Comparison of ENCODE assay signal across 1 cellular context in the genomic region with DNA sequence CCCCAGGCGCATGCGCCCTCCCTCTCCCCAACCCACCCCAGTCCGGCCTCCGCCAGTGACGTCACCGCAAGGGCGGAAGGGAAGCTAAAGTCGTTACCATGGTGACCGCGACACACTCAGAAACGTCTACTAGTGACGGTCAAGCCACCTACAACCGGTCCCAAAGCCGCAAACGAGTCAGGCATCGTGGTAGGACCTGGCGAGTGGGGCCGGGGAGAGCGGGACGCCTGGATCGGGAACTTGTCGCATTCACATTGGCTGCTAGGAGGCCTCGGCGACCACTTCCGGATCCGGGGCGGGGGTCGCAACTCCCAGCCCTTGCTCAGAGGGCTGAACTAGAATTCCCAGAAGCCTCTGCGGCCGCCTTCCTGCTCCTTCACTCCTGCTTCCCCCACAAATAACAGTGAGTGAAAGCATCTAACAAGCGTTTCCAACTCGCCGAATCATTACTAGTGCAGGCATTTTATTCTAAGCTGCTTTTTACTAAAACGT.
TF ChIP-seq lines count a peak whose summit lies in the region.

A gene with protein sequence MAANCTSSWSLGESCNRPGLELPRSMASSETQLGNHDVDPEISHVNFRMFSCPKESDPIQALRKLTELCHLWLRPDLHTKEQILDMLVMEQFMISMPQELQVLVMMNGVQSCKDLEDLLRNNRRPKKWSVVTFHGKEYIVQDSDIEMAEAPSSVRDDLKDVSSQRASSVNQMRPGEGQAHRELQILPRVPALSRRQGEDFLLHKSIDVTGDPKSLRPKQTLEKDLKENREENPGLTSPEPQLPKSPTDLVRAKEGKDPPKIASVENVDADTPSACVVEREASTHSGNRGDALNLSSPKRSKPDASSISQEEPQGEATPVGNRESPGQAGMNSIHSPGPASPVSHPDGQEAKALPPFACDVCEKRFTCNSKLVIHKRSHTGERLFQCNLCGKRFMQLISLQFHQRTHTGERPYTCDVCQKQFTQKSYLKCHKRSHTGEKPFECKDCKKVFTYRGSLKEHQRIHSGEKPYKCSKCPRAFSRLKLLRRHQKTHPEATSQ (minus strand): TSS at position 256 of the 492 bp plus-strand sequence. CDS start 89,793 bp downstream, outside the sequence.

TF ChIP-seq in H1, 55 proteins besides CTCF, POLR2A, EP300 and RAD21 (continues in another document):
- TF ChIP-seq ZNF274 (IDR thresholded peaks at IDR 0.05; ENCODE audit: borderline replicate concordance, extremely low read depth, low read length): no peak
- TF ChIP-seq RXRA (IDR thresholded peaks at IDR 0.05; ENCODE audit: insufficient read depth, low read depth, low read length): no peak
- TF ChIP-seq POU5F1 (IDR thresholded peaks at IDR 0.05; ENCODE audit: low read depth, low read length): no peak
- no peak for TF ChIP-seq RNF2 (IDR thresholded peaks at IDR 0.05; ENCODE audit: borderline replicate concordance, low read depth, low read length, missing control alignments, poor library complexity, severe bottlenecking)
- TF ChIP-seq, protein P1, sequence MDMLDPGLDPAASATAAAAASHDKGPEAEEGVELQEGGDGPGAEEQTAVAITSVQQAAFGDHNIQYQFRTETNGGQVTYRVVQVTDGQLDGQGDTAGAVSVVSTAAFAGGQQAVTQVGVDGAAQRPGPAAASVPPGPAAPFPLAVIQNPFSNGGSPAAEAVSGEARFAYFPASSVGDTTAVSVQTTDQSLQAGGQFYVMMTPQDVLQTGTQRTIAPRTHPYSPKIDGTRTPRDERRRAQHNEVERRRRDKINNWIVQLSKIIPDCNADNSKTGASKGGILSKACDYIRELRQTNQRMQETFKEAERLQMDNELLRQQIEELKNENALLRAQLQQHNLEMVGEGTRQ (IDR thresholded peaks at IDR 0.05; ENCODE audit: low read length): no peak
- no peak for TF ChIP-seq CBX8 (IDR thresholded peaks at IDR 0.05; ENCODE audit: borderline replicate concordance, low read depth, low read length)
- no peak for TF ChIP-seq HDAC2 (IDR thresholded peaks at IDR 0.05; ENCODE audit: borderline replicate concordance in 1 of 2, low read depth in 2 of 2, low read length in 2 of 2)
- TF ChIP-seq SAP30 (IDR thresholded peaks at IDR 0.05; ENCODE audit: insufficient read depth, insufficient replicate concordance, low read length): no peak
- no peak for TF ChIP-seq EZH2 (IDR thresholded peaks at IDR 0.05; ENCODE audit: low read depth, low read length, severe bottlenecking)
- 0 out of 2 replicates have a peak, but pooled peaks have one; percentile 71 for TF ChIP-seq SIX5 (IDR thresholded peaks at IDR 0.05; ENCODE audit: low read depth, low read length)
- peak; percentile 51 for TF ChIP-seq NRF1 (IDR thresholded peaks at IDR 0.05; ENCODE audit: low read depth, low read length)
- TF ChIP-seq, protein P2, sequence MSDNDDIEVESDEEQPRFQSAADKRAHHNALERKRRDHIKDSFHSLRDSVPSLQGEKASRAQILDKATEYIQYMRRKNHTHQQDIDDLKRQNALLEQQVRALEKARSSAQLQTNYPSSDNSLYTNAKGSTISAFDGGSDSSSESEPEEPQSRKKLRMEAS (IDR thresholded peaks at IDR 0.05): no peak
- no peak for TF ChIP-seq TEAD4 (IDR thresholded peaks at IDR 0.05; ENCODE audit: low read depth, low read length)
- TF ChIP-seq NANOG (IDR thresholded peaks at IDR 0.05; ENCODE audit: insufficient read depth, low read depth, low read length, poor library complexity, severe bottlenecking): no peak
- no peak for TF ChIP-seq KDM1A (IDR thresholded peaks at IDR 0.05; ENCODE audit: borderline replicate concordance, low read length)
- no peak for TF ChIP-seq RFX5 (IDR thresholded peaks at IDR 0.05; ENCODE audit: borderline replicate concordance, low read depth, low read length)
- peak; percentile 84 for TF ChIP-seq JUND (IDR thresholded peaks at IDR 0.05; ENCODE audit: low read length)
- TF ChIP-seq YY1 (IDR thresholded peaks at IDR 0.05; ENCODE audit: low read depth, low read length): no peak
- TF ChIP-seq CTBP2 (IDR thresholded peaks at IDR 0.05; ENCODE audit: borderline replicate concordance, insufficient read depth, insufficient read length, low read length): no peak
- no peak for TF ChIP-seq SP1 (IDR thresholded peaks at IDR 0.05; ENCODE audit: low read depth, low read length)
- TF ChIP-seq KDM4A (IDR thresholded peaks at IDR 0.05; ENCODE audit: low read depth, low read length, severe bottlenecking): peak; percentile 66
- TF ChIP-seq CREB1 (IDR thresholded peaks at IDR 0.05): peak; percentile 90
- TF ChIP-seq SP4 (IDR thresholded peaks at IDR 0.05; ENCODE audit: low read length): no peak
- TF ChIP-seq SRF (IDR thresholded peaks at IDR 0.05; ENCODE audit: low read depth, low read length): no peak
- no peak for TF ChIP-seq TCF12 (IDR thresholded peaks at IDR 0.05; ENCODE audit: low read depth, low read length)
- no peak for TF ChIP-seq BRCA1 (IDR thresholded peaks at IDR 0.05; ENCODE audit: low read depth, low read length)
- TF ChIP-seq GTF2F1 (IDR thresholded peaks at IDR 0.05; ENCODE audit: borderline replicate concordance, low read depth, low read length): no peak
- no peak for TF ChIP-seq KDM5A (IDR thresholded peaks at IDR 0.05; ENCODE audit: low read length)
- no peak for TF ChIP-seq HDAC6 (IDR thresholded peaks at IDR 0.05; ENCODE audit: low read depth, low read length)
- TF ChIP-seq SIRT6 (IDR thresholded peaks at IDR 0.05; ENCODE audit: low read length): no peak
- TF ChIP-seq, protein P3, sequence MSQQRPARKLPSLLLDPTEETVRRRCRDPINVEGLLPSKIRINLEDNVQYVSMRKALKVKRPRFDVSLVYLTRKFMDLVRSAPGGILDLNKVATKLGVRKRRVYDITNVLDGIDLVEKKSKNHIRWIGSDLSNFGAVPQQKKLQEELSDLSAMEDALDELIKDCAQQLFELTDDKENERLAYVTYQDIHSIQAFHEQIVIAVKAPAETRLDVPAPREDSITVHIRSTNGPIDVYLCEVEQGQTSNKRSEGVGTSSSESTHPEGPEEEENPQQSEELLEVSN (IDR thresholded peaks at IDR 0.05): no peak
- no peak for TF ChIP-seq ASH2L (IDR thresholded peaks at IDR 0.05; ENCODE audit: low read length)
- TF ChIP-seq TAF1 (IDR thresholded peaks at IDR 0.05; ENCODE audit: low read depth, low read length): peak; percentile 79
- TF ChIP-seq SIN3A (conservative IDR thresholded peaks at IDR 0.05 in 1 of 2, IDR thresholded peaks at IDR 0.05 in 1 of 2; ENCODE audit: low read depth in 1 of 2, low read length in 2 of 2): peak; percentile 85 to 88; a peak in 3 of 4 replicates
- no peak for TF ChIP-seq SP2 (IDR thresholded peaks at IDR 0.05; ENCODE audit: low read length)
- no peak for TF ChIP-seq CBX5 (IDR thresholded peaks at IDR 0.05; ENCODE audit: low read depth, low read length)
- TF ChIP-seq BACH1 (IDR thresholded peaks at IDR 0.05; ENCODE audit: low read length): no peak
- no peak for TF ChIP-seq MAFK (IDR thresholded peaks at IDR 0.05; ENCODE audit: low read depth, low read length)
- TF ChIP-seq, protein P4, sequence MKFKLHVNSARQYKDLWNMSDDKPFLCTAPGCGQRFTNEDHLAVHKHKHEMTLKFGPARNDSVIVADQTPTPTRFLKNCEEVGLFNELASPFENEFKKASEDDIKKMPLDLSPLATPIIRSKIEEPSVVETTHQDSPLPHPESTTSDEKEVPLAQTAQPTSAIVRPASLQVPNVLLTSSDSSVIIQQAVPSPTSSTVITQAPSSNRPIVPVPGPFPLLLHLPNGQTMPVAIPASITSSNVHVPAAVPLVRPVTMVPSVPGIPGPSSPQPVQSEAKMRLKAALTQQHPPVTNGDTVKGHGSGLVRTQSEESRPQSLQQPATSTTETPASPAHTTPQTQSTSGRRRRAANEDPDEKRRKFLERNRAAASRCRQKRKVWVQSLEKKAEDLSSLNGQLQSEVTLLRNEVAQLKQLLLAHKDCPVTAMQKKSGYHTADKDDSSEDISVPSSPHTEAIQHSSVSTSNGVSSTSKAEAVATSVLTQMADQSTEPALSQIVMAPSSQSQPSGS (IDR thresholded peaks at IDR 0.05; ENCODE audit: low read length): no peak
- no peak for TF ChIP-seq JUN (IDR thresholded peaks at IDR 0.05; ENCODE audit: low read depth, low read length)
- TF ChIP-seq POLR2AphosphoS5 (IDR thresholded peaks at IDR 0.05; ENCODE audit: low read depth, low read length): peak; percentile 88
- peak; percentile 96 for TF ChIP-seq PHF8 (conservative IDR thresholded peaks at IDR 0.05; ENCODE audit: low read depth, low read length)
- TF ChIP-seq, protein P5, sequence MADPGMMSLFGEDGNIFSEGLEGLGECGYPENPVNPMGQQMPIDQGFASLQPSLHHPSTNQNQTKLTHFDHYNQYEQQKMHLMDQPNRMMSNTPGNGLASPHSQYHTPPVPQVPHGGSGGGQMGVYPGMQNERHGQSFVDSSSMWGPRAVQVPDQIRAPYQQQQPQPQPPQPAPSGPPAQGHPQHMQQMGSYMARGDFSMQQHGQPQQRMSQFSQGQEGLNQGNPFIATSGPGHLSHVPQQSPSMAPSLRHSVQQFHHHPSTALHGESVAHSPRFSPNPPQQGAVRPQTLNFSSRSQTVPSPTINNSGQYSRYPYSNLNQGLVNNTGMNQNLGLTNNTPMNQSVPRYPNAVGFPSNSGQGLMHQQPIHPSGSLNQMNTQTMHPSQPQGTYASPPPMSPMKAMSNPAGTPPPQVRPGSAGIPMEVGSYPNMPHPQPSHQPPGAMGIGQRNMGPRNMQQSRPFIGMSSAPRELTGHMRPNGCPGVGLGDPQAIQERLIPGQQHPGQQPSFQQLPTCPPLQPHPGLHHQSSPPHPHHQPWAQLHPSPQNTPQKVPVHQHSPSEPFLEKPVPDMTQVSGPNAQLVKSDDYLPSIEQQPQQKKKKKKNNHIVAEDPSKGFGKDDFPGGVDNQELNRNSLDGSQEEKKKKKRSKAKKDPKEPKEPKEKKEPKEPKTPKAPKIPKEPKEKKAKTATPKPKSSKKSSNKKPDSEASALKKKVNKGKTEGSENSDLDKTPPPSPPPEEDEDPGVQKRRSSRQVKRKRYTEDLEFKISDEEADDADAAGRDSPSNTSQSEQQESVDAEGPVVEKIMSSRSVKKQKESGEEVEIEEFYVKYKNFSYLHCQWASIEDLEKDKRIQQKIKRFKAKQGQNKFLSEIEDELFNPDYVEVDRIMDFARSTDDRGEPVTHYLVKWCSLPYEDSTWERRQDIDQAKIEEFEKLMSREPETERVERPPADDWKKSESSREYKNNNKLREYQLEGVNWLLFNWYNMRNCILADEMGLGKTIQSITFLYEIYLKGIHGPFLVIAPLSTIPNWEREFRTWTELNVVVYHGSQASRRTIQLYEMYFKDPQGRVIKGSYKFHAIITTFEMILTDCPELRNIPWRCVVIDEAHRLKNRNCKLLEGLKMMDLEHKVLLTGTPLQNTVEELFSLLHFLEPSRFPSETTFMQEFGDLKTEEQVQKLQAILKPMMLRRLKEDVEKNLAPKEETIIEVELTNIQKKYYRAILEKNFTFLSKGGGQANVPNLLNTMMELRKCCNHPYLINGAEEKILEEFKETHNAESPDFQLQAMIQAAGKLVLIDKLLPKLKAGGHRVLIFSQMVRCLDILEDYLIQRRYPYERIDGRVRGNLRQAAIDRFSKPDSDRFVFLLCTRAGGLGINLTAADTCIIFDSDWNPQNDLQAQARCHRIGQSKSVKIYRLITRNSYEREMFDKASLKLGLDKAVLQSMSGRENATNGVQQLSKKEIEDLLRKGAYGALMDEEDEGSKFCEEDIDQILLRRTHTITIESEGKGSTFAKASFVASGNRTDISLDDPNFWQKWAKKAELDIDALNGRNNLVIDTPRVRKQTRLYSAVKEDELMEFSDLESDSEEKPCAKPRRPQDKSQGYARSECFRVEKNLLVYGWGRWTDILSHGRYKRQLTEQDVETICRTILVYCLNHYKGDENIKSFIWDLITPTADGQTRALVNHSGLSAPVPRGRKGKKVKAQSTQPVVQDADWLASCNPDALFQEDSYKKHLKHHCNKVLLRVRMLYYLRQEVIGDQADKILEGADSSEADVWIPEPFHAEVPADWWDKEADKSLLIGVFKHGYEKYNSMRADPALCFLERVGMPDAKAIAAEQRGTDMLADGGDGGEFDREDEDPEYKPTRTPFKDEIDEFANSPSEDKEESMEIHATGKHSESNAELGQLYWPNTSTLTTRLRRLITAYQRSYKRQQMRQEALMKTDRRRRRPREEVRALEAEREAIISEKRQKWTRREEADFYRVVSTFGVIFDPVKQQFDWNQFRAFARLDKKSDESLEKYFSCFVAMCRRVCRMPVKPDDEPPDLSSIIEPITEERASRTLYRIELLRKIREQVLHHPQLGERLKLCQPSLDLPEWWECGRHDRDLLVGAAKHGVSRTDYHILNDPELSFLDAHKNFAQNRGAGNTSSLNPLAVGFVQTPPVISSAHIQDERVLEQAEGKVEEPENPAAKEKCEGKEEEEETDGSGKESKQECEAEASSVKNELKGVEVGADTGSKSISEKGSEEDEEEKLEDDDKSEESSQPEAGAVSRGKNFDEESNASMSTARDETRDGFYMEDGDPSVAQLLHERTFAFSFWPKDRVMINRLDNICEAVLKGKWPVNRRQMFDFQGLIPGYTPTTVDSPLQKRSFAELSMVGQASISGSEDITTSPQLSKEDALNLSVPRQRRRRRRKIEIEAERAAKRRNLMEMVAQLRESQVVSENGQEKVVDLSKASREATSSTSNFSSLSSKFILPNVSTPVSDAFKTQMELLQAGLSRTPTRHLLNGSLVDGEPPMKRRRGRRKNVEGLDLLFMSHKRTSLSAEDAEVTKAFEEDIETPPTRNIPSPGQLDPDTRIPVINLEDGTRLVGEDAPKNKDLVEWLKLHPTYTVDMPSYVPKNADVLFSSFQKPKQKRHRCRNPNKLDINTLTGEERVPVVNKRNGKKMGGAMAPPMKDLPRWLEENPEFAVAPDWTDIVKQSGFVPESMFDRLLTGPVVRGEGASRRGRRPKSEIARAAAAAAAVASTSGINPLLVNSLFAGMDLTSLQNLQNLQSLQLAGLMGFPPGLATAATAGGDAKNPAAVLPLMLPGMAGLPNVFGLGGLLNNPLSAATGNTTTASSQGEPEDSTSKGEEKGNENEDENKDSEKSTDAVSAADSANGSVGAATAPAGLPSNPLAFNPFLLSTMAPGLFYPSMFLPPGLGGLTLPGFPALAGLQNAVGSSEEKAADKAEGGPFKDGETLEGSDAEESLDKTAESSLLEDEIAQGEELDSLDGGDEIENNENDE (IDR thresholded peaks at IDR 0.05; ENCODE audit: insufficient replicate concordance, low read length): no peak
- peak; percentile 44; the same call in 1 of the 2 replicates for TF ChIP-seq CHD2 (IDR thresholded peaks at IDR 0.05; ENCODE audit: low read length)
- no peak for TF ChIP-seq BCL11A (IDR thresholded peaks at IDR 0.05; ENCODE audit: low read depth in 2 of 2, low read length in 2 of 2)
- TF ChIP-seq SUZ12 (IDR thresholded peaks at IDR 0.05; ENCODE audit: low read length): no peak
- peak; percentile 28 for TF ChIP-seq TAF7 (optimal IDR thresholded peaks at IDR 0.05; ENCODE audit: borderline replicate concordance, low read depth, low read length)
- TF ChIP-seq TBP (IDR thresholded peaks at IDR 0.05; ENCODE audit: low read depth, low read length): peak; percentile 17; the same call in 1 of the 2 replicates
- TF ChIP-seq GABPA (IDR thresholded peaks at IDR 0.05; ENCODE audit: borderline replicate concordance, insufficient read depth, low read length): peak; percentile 92
- TF ChIP-seq, protein P6, sequence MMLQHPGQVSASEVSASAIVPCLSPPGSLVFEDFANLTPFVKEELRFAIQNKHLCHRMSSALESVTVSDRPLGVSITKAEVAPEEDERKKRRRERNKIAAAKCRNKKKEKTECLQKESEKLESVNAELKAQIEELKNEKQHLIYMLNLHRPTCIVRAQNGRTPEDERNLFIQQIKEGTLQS (IDR thresholded peaks at IDR 0.05; ENCODE audit: insufficient read depth, low read depth, low read length): no peak
- TF ChIP-seq EGR1 (IDR thresholded peaks at IDR 0.05; ENCODE audit: borderline replicate concordance, low read depth, low read length): no peak
- peak; percentile 93; the same call in 1 of the 2 replicates for TF ChIP-seq RBBP5 (IDR thresholded peaks at IDR 0.05; ENCODE audit: borderline replicate concordance, low read depth, low read length)
- TF ChIP-seq FOSL1 (IDR thresholded peaks at IDR 0.05; ENCODE audit: insufficient read depth, low read depth, low read length): no peak
- TF ChIP-seq CEBPB (IDR thresholded peaks at IDR 0.05; ENCODE audit: low read depth, low read length): no peak
